Comparison of ENCODE assay signal across 9 cellular contexts in genomic region chr2:47172156-47172921, GRCh38. TPM values are rescaled to one million over a fixed set of nuclear protein-coding genes. Genes with fewer than 3 reads are reported as not detected.
A peak's percentile ranks its signal among the peaks of the same experiment; 100 is the strongest.
DNase-seq lines count a peak whose midpoint lies in the region; ATAC-seq and TF ChIP-seq lines count a peak whose summit lies in the region.
"Had no signal": no experiment of that assay in that cellular context is flagged by ENCODE, and none has a peak within 500 bp of the region (broad histone marks: within the 10 kb centered on the region; RNA-seq: fewer than 3 reads in every experiment).

No MANE protein-coding gene starts in this region.

- POLR2A ChIA-PET in naive thymus-derived CD8-positive, alpha-beta T cell (lab: Charles Lee) = interaction anchor here (0.9 to 1.5 kb wide), 2 partner anchors 230 to 256 kb away, joined by 3 to 4 read pairs; no protein-coding TSS in a partner anchor

- H3K36me3 Mint-ChIP-seq in CD14-positive monocyte = peaks cover 31 to 43% of the 10 kb centered on the region in 2 donors
- H3K36me3 Mint-ChIP-seq in naive thymus-derived CD8-positive, alpha-beta T cell = peaks cover 4 to 48% (median 18%) of the 10 kb centered on the region in 3 donors

- peak overlapping the region in 1 of 2 donors; percentile 94 for H3K4me3 Mint-ChIP-seq in CD14-positive monocyte
- H3K4me3 Mint-ChIP-seq in naive thymus-derived CD8-positive, alpha-beta T cell = peak overlapping the region; percentile 33 to 98 (median 94)

- no peak for TF ChIP-seq CTCF in CD14-positive monocyte (IDR thresholded peaks at IDR 0.05)
- no peak for TF ChIP-seq CTCF in brain microvascular endothelial cell (IDR thresholded peaks at IDR 0.05; ENCODE audit: low read depth, low read length, missing control alignments)

- H3K9ac ChIP-seq in HUES64 (ENCODE audit: low read depth, low read length) = no peak overlapping the region

- H3K36me3 ChIP-seq in HUES64 (ENCODE audit: insufficient read depth, low read length) (peaks cover 56% of the 10 kb centered on the region), brain microvascular endothelial cell (replicated peaks) (peaks cover 42% of the 10 kb centered on the region)

- H3K27ac ChIP-seq in HUES64 (ENCODE audit: low read depth, low read length) (no peak overlapping the region), brain microvascular endothelial cell (peak overlapping the region; percentile 3)

- intact Hi-C loops in CD14-positive monocyte (cut with micrococcal nuclease) = no loop called here

- peak overlapping the region in 5 of 7 donors; percentile 31 to 70 (median 58) for H3K27ac Mint-ChIP-seq in CD14-positive monocyte
- peak overlapping the region in 9 of 10 donors; percentile 15 to 100 (median 54) for H3K27ac Mint-ChIP-seq in naive thymus-derived CD8-positive, alpha-beta T cell

- no peak for DNase-seq in CD14-positive monocyte (ENCODE audit: low spot score)
- DNase-seq in brain microvascular endothelial cell = no peak
- no peak for DNase-seq in naive thymus-derived CD8-positive, alpha-beta T cell
- DNase-seq in ecto neural progenitor cell (ENCODE audit: low spot score) = no peak
- DNase-seq in NOMO-1 treated with DMSO at 0.1 percent for 48 hours (lab: John Stamatoyannopoulos, UW; ENCODE audit: unreplicated experiment) = no peak
- DNase-seq: NCI-H2029 treated with DMSO at 0.1 percent for 48 hours had no signal

- H3K9me3 Mint-ChIP-seq in CD14-positive monocyte = peaks cover 0 to 5% (median 2%) of the 10 kb centered on the region in 7 donors
- H3K9me3 Mint-ChIP-seq in naive thymus-derived CD8-positive, alpha-beta T cell = peaks cover 0 to 10% (median 0%) of the 10 kb centered on the region in 9 donors

- no peaks in the 10 kb centered on the region for H3K27me3 ChIP-seq in HUES64 (ENCODE audit: insufficient read depth, low read length)
- H3K27me3 ChIP-seq in brain microvascular endothelial cell (replicated peaks) = no peaks in the 10 kb centered on the region

- H3K9me3 ChIP-seq in HUES64 (ENCODE audit: insufficient read depth, low read depth, low read length) = no peaks in the 10 kb centered on the region

- H3K4me1 ChIP-seq in HUES64 (ENCODE audit: insufficient read depth, low read length) = peaks cover 41% of the 10 kb centered on the region

- in situ Hi-C loops in brain microvascular endothelial cell (cut with HindIII; ENCODE audit: low pct_ligation_motif_present, low sequenced_read_pairs) = loop anchor here (25.0 kb wide), 1 partner anchor 160 kb away; no protein-coding TSS in a partner anchor

- ATAC-seq in naive thymus-derived CD8-positive, alpha-beta T cell = no peak
- no peak for ATAC-seq in HG02678 (IDR thresholded peaks at IDR 0.05; ENCODE audit: unreplicated experiment)
- no peak for ATAC-seq in HG02870 (IDR thresholded peaks at IDR 0.05; ENCODE audit: unreplicated experiment)

- H3K4me1 Mint-ChIP-seq in CD14-positive monocyte = peaks cover 54% of the 10 kb centered on the region
- peaks cover 34 to 84% (median 75%) of the 10 kb centered on the region in 4 donors for H3K4me1 Mint-ChIP-seq in naive thymus-derived CD8-positive, alpha-beta T cell

- WGBS in HUES64 = 74% methylated on average over 8 of the region's 9 CpGs

- H3K4me3 ChIP-seq in HUES64 (ENCODE audit: low read length) (peak overlapping the region; percentile 24), brain microvascular endothelial cell (ENCODE audit: low read depth, low read length) (peak overlapping the region; percentile 26)

- peaks cover 0 to 4% (median 2%) of the 10 kb centered on the region in 3 donors for H3K27me3 Mint-ChIP-seq in CD14-positive monocyte (ENCODE audit: low read depth in 3 of 3)
- H3K27me3 Mint-ChIP-seq in naive thymus-derived CD8-positive, alpha-beta T cell = peaks cover 0 to 12% (median 0%) of the 10 kb centered on the region in 5 donors

RNA-seq across cellular contexts. Expression of gene CALM2, which starts 4.0 kb away (rescaled TPM):
- polyA plus RNA-seq in CD14-positive monocyte = 1,000 to 10,000 TPM; 2,758 to 2,774 TPM
- polyA plus RNA-seq in HUES64 (2013, experiment 1 of 2) = 478 TPM
- polyA plus RNA-seq in HUES64 (2013, experiment 2 of 2) = 532 TPM
- total RNA-seq in naive thymus-derived CD8-positive, alpha-beta T cell = 100 to 1,000 TPM; 282 to 296 TPM
- polyA plus RNA-seq in naive thymus-derived CD8-positive, alpha-beta T cell = 100 to 1,000 TPM; 663 to 978 (median 796) TPM

RNA-seq across cellular contexts. Expression of gene STPG4, which starts 17.2 kb away (rescaled TPM):
- polyA plus RNA-seq in CD14-positive monocyte = under 1 TPM in 1 of 2 donors, not detected in 1; 0.24 TPM
- not detected for polyA plus RNA-seq in HUES64 (2013, experiment 1 of 2)
- not detected for polyA plus RNA-seq in HUES64 (2013, experiment 2 of 2)
- 1 to 10 TPM in 1 of 2 experiments, under 1 TPM in 1; 0.47 to 1.0 TPM for total RNA-seq in naive thymus-derived CD8-positive, alpha-beta T cell
- not detected for polyA plus RNA-seq in naive thymus-derived CD8-positive, alpha-beta T cell
